Comparison of ENCODE assay signal across 1 cellular context in the genomic region with DNA sequence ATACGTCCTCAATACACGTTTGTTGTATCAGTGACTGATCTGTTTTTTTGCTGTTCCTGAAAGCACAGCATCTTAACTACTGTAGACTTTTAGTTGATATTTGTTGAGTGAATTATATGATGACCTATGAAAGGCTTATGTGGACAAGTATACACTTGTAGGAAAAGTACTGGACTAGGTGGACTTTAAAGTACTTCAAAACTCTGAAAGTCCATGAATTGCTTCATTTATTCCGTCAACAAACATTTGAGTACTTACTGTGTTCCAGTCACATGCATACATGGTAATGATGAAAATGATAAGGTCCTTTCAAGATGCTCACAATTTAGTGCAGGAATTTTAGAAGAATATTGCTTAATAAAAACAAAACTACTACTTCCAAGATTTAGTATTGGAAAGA.
TF ChIP-seq lines count a peak whose summit lies in the region.

No MANE protein-coding gene starts in this region.

TF ChIP-seq in HepG2, 621 proteins besides CTCF, POLR2A, EP300 and RAD21:
- TF ChIP-seq ZNF362 (CRISPR knock-in tag; IDR thresholded peaks at IDR 0.05; ENCODE audit: borderline replicate concordance) (no peak), MZF1 (CRISPR knock-in tag; IDR thresholded peaks at IDR 0.05; ENCODE audit: borderline replicate concordance) (no peak), HNF1B (CRISPR knock-in tag; IDR thresholded peaks at IDR 0.05) (no peak), FOSL1 (CRISPR knock-in tag; IDR thresholded peaks at IDR 0.05; ENCODE audit: borderline replicate concordance) (no peak), ZNF615 (CRISPR knock-in tag; IDR thresholded peaks at IDR 0.05; ENCODE audit: borderline replicate concordance) (no peak), ZNF138 (CRISPR knock-in tag; IDR thresholded peaks at IDR 0.05; ENCODE audit: low read depth) (no peak), HNRNPH1 (optimal IDR thresholded peaks at IDR 0.05; ENCODE audit: low read depth, low read length) (no peak), GPN1 (CRISPR knock-in tag; IDR thresholded peaks at IDR 0.05; ENCODE audit: borderline replicate concordance) (no peak), IKZF1 (IDR thresholded peaks at IDR 0.05) (no peak), ZNF530 (CRISPR knock-in tag; IDR thresholded peaks at IDR 0.05; ENCODE audit: low read depth) (no peak), KLF6 (CRISPR knock-in tag; IDR thresholded peaks at IDR 0.05) (no peak), RBFOX2 (IDR thresholded peaks at IDR 0.05; ENCODE audit: low read depth, low read length) (peak; percentile 5; the same call in 1 of the 2 replicates), CEBPG (CRISPR knock-in tag; IDR thresholded peaks at IDR 0.05) (no peak), ZNF253 (CRISPR knock-in tag; IDR thresholded peaks at IDR 0.05; ENCODE audit: borderline replicate concordance) (no peak), NAIF1 (CRISPR knock-in tag; IDR thresholded peaks at IDR 0.05; ENCODE audit: borderline replicate concordance) (no peak), ZNF3 (CRISPR knock-in tag; IDR thresholded peaks at IDR 0.05) (peak; percentile 77; the same call in 1 of the 2 replicates), ZNF501 (CRISPR knock-in tag; IDR thresholded peaks at IDR 0.05) (no peak), HDAC2 (CRISPR knock-in tag; IDR thresholded peaks at IDR 0.05) (no peak), CC2D1A (CRISPR knock-in tag; IDR thresholded peaks at IDR 0.05) (no peak), MLLT10 (CRISPR knock-in tag; IDR thresholded peaks at IDR 0.05) (no peak), MAFG (CRISPR knock-in tag; IDR thresholded peaks at IDR 0.05) (no peak), ZBTB39 (CRISPR knock-in tag; IDR thresholded peaks at IDR 0.05) (0 out of 2 replicates have a peak, but pooled peaks have one; percentile 38), ZFP62 (CRISPR knock-in tag; IDR thresholded peaks at IDR 0.05) (no peak), DRAP1 (CRISPR knock-in tag; IDR thresholded peaks at IDR 0.05) (no peak), XBP1 (CRISPR knock-in tag; IDR thresholded peaks at IDR 0.05) (no peak), ZFY (CRISPR knock-in tag; IDR thresholded peaks at IDR 0.05) (no peak), ZNF644 (CRISPR knock-in tag; IDR thresholded peaks at IDR 0.05; ENCODE audit: low read depth) (0 out of 2 replicates have a peak, but pooled peaks have one; percentile 19), HIVEP1 (CRISPR knock-in tag; IDR thresholded peaks at IDR 0.05) (no peak), GABPB1 (CRISPR knock-in tag; IDR thresholded peaks at IDR 0.05) (no peak), ZNF629 (CRISPR knock-in tag; conservative IDR thresholded peaks at IDR 0.05) (no peak), CCAR2 (optimal IDR thresholded peaks at IDR 0.05; ENCODE audit: low read depth, low read length) (no peak), POLR2G (IDR thresholded peaks at IDR 0.05; ENCODE audit: low read depth, low read length) (no peak), ATF4 (CRISPR knock-in tag; IDR thresholded peaks at IDR 0.05) (no peak), ZNF296 (CRISPR knock-in tag; conservative IDR thresholded peaks at IDR 0.05) (no peak), ZSCAN21 (CRISPR knock-in tag; IDR thresholded peaks at IDR 0.05; ENCODE audit: borderline replicate concordance) (peak; percentile 93; the same call in 1 of the 2 replicates), WIZ (CRISPR knock-in tag; IDR thresholded peaks at IDR 0.05) (no peak), KDM1A (CRISPR knock-in tag; IDR thresholded peaks at IDR 0.05) (peak; percentile 20; the same call in 1 of the 2 replicates), PATZ1 (CRISPR knock-in tag; IDR thresholded peaks at IDR 0.05) (no peak), ZMYM4 (CRISPR knock-in tag; IDR thresholded peaks at IDR 0.05) (no peak), TEAD3 (CRISPR knock-in tag; optimal IDR thresholded peaks at IDR 0.05; ENCODE audit: borderline replicate concordance) (no peak), ZNF614 (CRISPR knock-in tag; IDR thresholded peaks at IDR 0.05; ENCODE audit: borderline replicate concordance) (no peak), BRD4 (CRISPR knock-in tag; IDR thresholded peaks at IDR 0.05) (no peak)
- TF ChIP-seq, protein P1, sequence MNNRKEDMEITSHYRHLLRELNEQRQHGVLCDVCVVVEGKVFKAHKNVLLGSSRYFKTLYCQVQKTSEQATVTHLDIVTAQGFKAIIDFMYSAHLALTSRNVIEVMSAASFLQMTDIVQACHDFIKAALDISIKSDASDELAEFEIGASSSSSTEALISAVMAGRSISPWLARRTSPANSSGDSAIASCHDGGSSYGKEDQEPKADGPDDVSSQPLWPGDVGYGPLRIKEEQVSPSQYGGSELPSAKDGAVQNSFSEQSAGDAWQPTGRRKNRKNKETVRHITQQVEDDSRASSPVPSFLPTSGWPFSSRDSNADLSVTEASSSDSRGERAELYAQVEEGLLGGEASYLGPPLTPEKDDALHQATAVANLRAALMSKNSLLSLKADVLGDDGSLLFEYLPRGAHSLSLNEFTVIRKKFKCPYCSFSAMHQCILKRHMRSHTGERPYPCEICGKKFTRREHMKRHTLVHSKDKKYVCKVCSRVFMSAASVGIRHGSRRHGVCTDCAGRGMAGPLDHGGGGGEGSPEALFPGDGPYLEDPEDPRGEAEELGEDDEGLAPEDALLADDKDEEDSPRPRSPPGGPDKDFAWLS (CRISPR knock-in tag; IDR thresholded peaks at IDR 0.05; ENCODE audit: borderline replicate concordance): no peak
- TF ChIP-seq, protein P2, sequence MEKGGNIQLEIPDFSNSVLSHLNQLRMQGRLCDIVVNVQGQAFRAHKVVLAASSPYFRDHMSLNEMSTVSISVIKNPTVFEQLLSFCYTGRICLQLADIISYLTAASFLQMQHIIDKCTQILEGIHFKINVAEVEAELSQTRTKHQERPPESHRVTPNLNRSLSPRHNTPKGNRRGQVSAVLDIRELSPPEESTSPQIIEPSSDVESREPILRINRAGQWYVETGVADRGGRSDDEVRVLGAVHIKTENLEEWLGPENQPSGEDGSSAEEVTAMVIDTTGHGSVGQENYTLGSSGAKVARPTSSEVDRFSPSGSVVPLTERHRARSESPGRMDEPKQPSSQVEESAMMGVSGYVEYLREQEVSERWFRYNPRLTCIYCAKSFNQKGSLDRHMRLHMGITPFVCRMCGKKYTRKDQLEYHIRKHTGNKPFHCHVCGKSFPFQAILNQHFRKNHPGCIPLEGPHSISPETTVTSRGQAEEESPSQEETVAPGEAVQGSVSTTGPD (CRISPR knock-in tag; IDR thresholded peaks at IDR 0.05): no peak
- TF ChIP-seq, protein P3, sequence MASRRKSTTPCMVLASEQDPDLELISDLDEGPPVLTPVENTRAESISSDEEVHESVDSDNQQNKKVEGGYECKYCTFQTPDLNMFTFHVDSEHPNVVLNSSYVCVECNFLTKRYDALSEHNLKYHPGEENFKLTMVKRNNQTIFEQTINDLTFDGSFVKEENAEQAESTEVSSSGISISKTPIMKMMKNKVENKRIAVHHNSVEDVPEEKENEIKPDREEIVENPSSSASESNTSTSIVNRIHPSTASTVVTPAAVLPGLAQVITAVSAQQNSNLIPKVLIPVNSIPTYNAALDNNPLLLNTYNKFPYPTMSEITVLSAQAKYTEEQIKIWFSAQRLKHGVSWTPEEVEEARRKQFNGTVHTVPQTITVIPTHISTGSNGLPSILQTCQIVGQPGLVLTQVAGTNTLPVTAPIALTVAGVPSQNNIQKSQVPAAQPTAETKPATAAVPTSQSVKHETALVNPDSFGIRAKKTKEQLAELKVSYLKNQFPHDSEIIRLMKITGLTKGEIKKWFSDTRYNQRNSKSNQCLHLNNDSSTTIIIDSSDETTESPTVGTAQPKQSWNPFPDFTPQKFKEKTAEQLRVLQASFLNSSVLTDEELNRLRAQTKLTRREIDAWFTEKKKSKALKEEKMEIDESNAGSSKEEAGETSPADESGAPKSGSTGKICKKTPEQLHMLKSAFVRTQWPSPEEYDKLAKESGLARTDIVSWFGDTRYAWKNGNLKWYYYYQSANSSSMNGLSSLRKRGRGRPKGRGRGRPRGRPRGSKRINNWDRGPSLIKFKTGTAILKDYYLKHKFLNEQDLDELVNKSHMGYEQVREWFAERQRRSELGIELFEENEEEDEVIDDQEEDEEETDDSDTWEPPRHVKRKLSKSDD (CRISPR knock-in tag; IDR thresholded peaks at IDR 0.05; ENCODE audit: low read depth): no peak
- TF ChIP-seq, protein P4, sequence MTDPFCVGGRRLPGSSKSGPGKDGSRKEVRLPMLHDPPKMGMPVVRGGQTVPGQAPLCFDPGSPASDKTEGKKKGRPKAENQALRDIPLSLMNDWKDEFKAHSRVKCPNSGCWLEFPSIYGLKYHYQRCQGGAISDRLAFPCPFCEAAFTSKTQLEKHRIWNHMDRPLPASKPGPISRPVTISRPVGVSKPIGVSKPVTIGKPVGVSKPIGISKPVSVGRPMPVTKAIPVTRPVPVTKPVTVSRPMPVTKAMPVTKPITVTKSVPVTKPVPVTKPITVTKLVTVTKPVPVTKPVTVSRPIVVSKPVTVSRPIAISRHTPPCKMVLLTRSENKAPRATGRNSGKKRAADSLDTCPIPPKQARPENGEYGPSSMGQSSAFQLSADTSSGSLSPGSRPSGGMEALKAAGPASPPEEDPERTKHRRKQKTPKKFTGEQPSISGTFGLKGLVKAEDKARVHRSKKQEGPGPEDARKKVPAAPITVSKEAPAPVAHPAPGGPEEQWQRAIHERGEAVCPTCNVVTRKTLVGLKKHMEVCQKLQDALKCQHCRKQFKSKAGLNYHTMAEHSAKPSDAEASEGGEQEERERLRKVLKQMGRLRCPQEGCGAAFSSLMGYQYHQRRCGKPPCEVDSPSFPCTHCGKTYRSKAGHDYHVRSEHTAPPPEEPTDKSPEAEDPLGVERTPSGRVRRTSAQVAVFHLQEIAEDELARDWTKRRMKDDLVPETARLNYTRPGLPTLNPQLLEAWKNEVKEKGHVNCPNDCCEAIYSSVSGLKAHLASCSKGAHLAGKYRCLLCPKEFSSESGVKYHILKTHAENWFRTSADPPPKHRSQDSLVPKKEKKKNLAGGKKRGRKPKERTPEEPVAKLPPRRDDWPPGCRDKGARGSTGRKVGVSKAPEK (CRISPR knock-in tag; IDR thresholded peaks at IDR 0.05; ENCODE audit: borderline replicate concordance): no peak
